ENCODE assay signal across 20 cellular contexts in genomic region chr12:103936679-103937078, GRCh38. TPM values are rescaled to one million over a fixed set of nuclear protein-coding genes. Genes with fewer than 3 reads are reported as not detected.
DNase-seq lines count a peak whose midpoint lies in the region; ATAC-seq, FAIRE-seq and TF ChIP-seq lines count a peak whose summit lies in the region.
"Had no signal": no experiment of that assay in that cellular context is flagged by ENCODE, and none has a peak within 500 bp of the region (broad histone marks: within the 10 kb centered on the region; RNA-seq: fewer than 3 reads in every experiment).

No MANE protein-coding gene starts in this region.

- no TSS peak for BruUV-seq in GM12878 (replicated peaks; lab: Mats Ljungman, UMichigan)

- peaks cover 71% of the 10 kb centered on the region for H3K36me3 Mint-ChIP-seq in activated naive CD4-positive, alpha-beta T cell treated with anti-CD3 and anti-CD28 coated beads for 36 hours (ENCODE audit: low read depth)
- peaks cover 78% of the 10 kb centered on the region for H3K36me3 Mint-ChIP-seq in activated naive CD4-positive, alpha-beta T cell treated with anti-CD3 and anti-CD28 coated beads, Interleukin-2, amount 10 ng/mL, durations not matched to agents 7 days and 5 days
- peaks cover 62% of the 10 kb centered on the region for H3K36me3 Mint-ChIP-seq in type B pancreatic cell

- H2AFZ ChIP-seq in Loucy (ENCODE audit: low read length) (no peak overlapping the region), GM12878 (ENCODE audit: control insufficient read depth, low read depth, low read length) (no peak overlapping the region)

- DNase-seq in activated naive CD4-positive, alpha-beta T cell treated with anti-CD3 and anti-CD28 coated beads for 36 hours: no peak
- no peak for DNase-seq in activated naive CD4-positive, alpha-beta T cell treated with anti-CD3 and anti-CD28 coated beads, Interleukin-2, amount 10 ng/mL, durations not matched to agents 7 days and 5 days
- DNase-seq in GM12878 (ENCODE audit: low read depth, low spot score) (no peak), type B pancreatic cell (ENCODE audit: extremely low spot score, unreplicated experiment) (no peak), HCEC 1CT (no peak), SKM-1 treated with dmso at 0.1 percent for 144 hours (lab: John Stamatoyannopoulos, UW; ENCODE audit: unreplicated experiment) (no peak)
- no peak for DNase-seq in activated effector memory CD4-positive, alpha-beta T cell treated with anti-CD3 and anti-CD28 coated beads, Interleukin-2, amount 50 U/mL, for 16 hours
- DNase-seq: ACHN; effector CD4-positive, alpha-beta T cell; KBM-7; MV-4-11; NCI-H524 treated with DMSO at 0.1 percent for 48 hours; occipital lobe; Peyer's patch; SJCRH30; T-helper 1 cell had no signal

- SMC1A ChIA-PET in GM12878 (lab: Charles Lee; ENCODE audit: uncharacterized antibody, unreplicated experiment): interaction anchor here (0.8 to 4.9 kb wide), 16 partner anchors 9 to 195 kb away, joined by 3 to 38 read pairs (median 6); partner anchors contain the start of gene TDG

- H3K27me3 Mint-ChIP-seq in activated naive CD4-positive, alpha-beta T cell treated with anti-CD3 and anti-CD28 coated beads for 36 hours (ENCODE audit: low read depth): no peaks in the 10 kb centered on the region
- no peaks in the 10 kb centered on the region for H3K27me3 Mint-ChIP-seq in activated naive CD4-positive, alpha-beta T cell treated with anti-CD3 and anti-CD28 coated beads, Interleukin-2, amount 10 ng/mL, durations not matched to agents 7 days and 5 days
- no peaks in the 10 kb centered on the region for H3K27me3 Mint-ChIP-seq in type B pancreatic cell
- H3K27me3 Mint-ChIP-seq: activated T-helper 17 cell treated with anti-CD3 and anti-CD28 coated beads, Interleukin-2, amount 50 U/mL, for 72 hours; brain had no signal

- intact Hi-C loops in activated naive CD4-positive, alpha-beta T cell treated with anti-CD3 and anti-CD28 coated beads for 36 hours (cut with micrococcal nuclease): no loop called here
- intact Hi-C loops in GM12878 (cut with micrococcal nuclease; ENCODE audit: unreplicated experiment): no loop called here

- in situ Hi-C loops in GM12878 (cut with MboI): no loop called here

- CTCF ChIA-PET in activated naive CD4-positive, alpha-beta T cell treated with anti-CD3 and anti-CD28 coated beads for 36 hours (lab: Charles Lee): interaction anchor here (0.6 to 2.2 kb wide), 6 partner anchors 9 to 289 kb away, joined by 3 to 9 read pairs (median 4); partner anchors contain the start of gene TDG
- CTCF ChIA-PET in activated naive CD4-positive, alpha-beta T cell treated with anti-CD3 and anti-CD28 coated beads, Interleukin-2, amount 10 ng/mL, durations not matched to agents 7 days and 5 days (lab: Charles Lee): interaction anchor here (1.0 to 2.8 kb wide), 4 partner anchors 8 to 173 kb away, joined by 3 to 5 read pairs (median 4); no protein-coding TSS in a partner anchor
- CTCF ChIA-PET in GM12878 (lab: Yijun Ruan, JAX): interaction anchor here (0.6 to 3.5 kb wide), 14 partner anchors 9 to 332 kb away, joined by 3 to 18 read pairs (median 4); partner anchors contain the start of gene TDG

- H3F3A ChIP-seq in Loucy (ENCODE audit: low read depth): no peaks in the 10 kb centered on the region

- TF ChIP-seq CTCF in Loucy (conservative IDR thresholded peaks at IDR 0.05; ENCODE audit: low read length) (no peak), GM12878 (IDR thresholded peaks at IDR 0.05 in 2 of 3, conservative IDR thresholded peaks at IDR 0.05 in 1 of 3; ENCODE audit: control insufficient read depth in 2 of 3, extremely low read depth in 1 of 3, insufficient read depth in 1 of 3, low read depth in 3 of 3, low read length in 3 of 3) (no peak), type B pancreatic cell (conservative IDR thresholded peaks at IDR 0.05) (no peak)

- H3K4me3 ChIP-seq in Loucy (ENCODE audit: low read length, poor library complexity, severe bottlenecking) (peak overlapping the region; percentile 97), GM12878 (peak overlapping the region; percentile 39; the same call in 1 of the 2 replicates)
- H3K4me3 ChIP-seq: BLaER1, Peyer's patch, SJCRH30 had no signal

- H3K27ac Mint-ChIP-seq in activated naive CD4-positive, alpha-beta T cell treated with anti-CD3 and anti-CD28 coated beads for 36 hours: peak overlapping the region; percentile 48
- H3K27ac Mint-ChIP-seq in activated naive CD4-positive, alpha-beta T cell treated with anti-CD3 and anti-CD28 coated beads, Interleukin-2, amount 10 ng/mL, durations not matched to agents 7 days and 5 days: no peak overlapping the region
- peak overlapping the region; percentile 41 for H3K27ac Mint-ChIP-seq in type B pancreatic cell

- RAD21 ChIA-PET in GM12878 (lab: Charles Lee; ENCODE audit: unreplicated experiment): interaction anchor here (0.7 to 2.6 kb wide), 7 partner anchors 12 to 56 kb away, joined by 3 to 13 read pairs (median 4); partner anchors contain the start of gene TDG

- no peak for TF ChIP-seq POLR2A in GM12878 (IDR thresholded peaks at IDR 0.05; ENCODE audit: low read depth, low read length)

- ATAC-seq in GM12878: peak; percentile 10
- ATAC-seq: activated T-helper 17 cell treated with anti-CD3 and anti-CD28 coated beads, Interleukin-2, amount 50 U/mL, for 72 hours had no signal

- H3K4me1 ChIP-seq in Loucy (ENCODE audit: insufficient read depth, low read length, poor library complexity, severe bottlenecking) (peaks cover 85% of the 10 kb centered on the region), GM12878 (ENCODE audit: control insufficient read depth, insufficient read depth, low read length) (peaks cover 7% of the 10 kb centered on the region; the same call in 1 of the 2 replicates)

- FAIRE-seq in GM12878 (lab: Jason Lieb, UNC): no peak

- H3K4me3 Mint-ChIP-seq in activated naive CD4-positive, alpha-beta T cell treated with anti-CD3 and anti-CD28 coated beads for 36 hours: no peak overlapping the region
- no peak overlapping the region for H3K4me3 Mint-ChIP-seq in activated naive CD4-positive, alpha-beta T cell treated with anti-CD3 and anti-CD28 coated beads, Interleukin-2, amount 10 ng/mL, durations not matched to agents 7 days and 5 days
- H3K4me3 Mint-ChIP-seq in type B pancreatic cell: no peak overlapping the region

- TF ChIP-seq RAD21 in GM12878 (IDR thresholded peaks at IDR 0.05; ENCODE audit: insufficient read depth, low read depth, low read length): no peak

- H3K9ac ChIP-seq in Loucy (ENCODE audit: low read depth, low read length, poor library complexity, severe bottlenecking) (peak overlapping the region; percentile 48), GM12878 (ENCODE audit: control insufficient read depth, insufficient read depth, low read length) (no peak overlapping the region)
- H3K9ac ChIP-seq: BLaER1 had no signal

- TF ChIP-seq EP300 in GM12878 (IDR thresholded peaks at IDR 0.05; ENCODE audit: borderline replicate concordance in 1 of 2, control insufficient read depth in 1 of 2, low read depth in 2 of 2, low read length in 2 of 2): no peak

- WGBS in GM12878 (ENCODE audit: insufficient coverage, insufficient replicate concordance, low lambda C conversion rate, missing lambda C conversion rate): 98% methylated on average over 3 of the region's 3 CpGs

- peaks cover 98% of the 10 kb centered on the region for H4K20me1 ChIP-seq in Loucy (ENCODE audit: insufficient read depth, low read length, poor library complexity, severe bottlenecking)
- peaks cover 3% of the 10 kb centered on the region; the same call in 1 of the 2 replicates for H4K20me1 ChIP-seq in GM12878 (ENCODE audit: control insufficient read depth, insufficient read depth)

- H3K36me3 ChIP-seq in Loucy (ENCODE audit: insufficient read depth, low read length) (peaks cover 93% of the 10 kb centered on the region), GM12878 (ENCODE audit: control insufficient read depth in 2 of 2, insufficient read depth in 2 of 2, low read length in 1 of 2) (peaks cover 13 to 56% of the 10 kb centered on the region in 2 experiments)

- H3K9me3 ChIP-seq in Loucy (ENCODE audit: insufficient read depth, low read depth, low read length) (no peaks in the 10 kb centered on the region), GM12878 (replicated peaks; ENCODE audit: control insufficient read depth, insufficient read depth, low read length) (no peaks in the 10 kb centered on the region)
- H3K9me3 ChIP-seq: BLaER1, Peyer's patch, SJCRH30 had no signal

- no peaks in the 10 kb centered on the region for H3K9me2 ChIP-seq in Loucy (replicated peaks; ENCODE audit: low read depth, low read length)

- H3K9me3 Mint-ChIP-seq in activated naive CD4-positive, alpha-beta T cell treated with anti-CD3 and anti-CD28 coated beads for 36 hours: no peaks in the 10 kb centered on the region
- no peaks in the 10 kb centered on the region for H3K9me3 Mint-ChIP-seq in activated naive CD4-positive, alpha-beta T cell treated with anti-CD3 and anti-CD28 coated beads, Interleukin-2, amount 10 ng/mL, durations not matched to agents 7 days and 5 days
- no peaks in the 10 kb centered on the region for H3K9me3 Mint-ChIP-seq in type B pancreatic cell
- H3K9me3 Mint-ChIP-seq: activated T-helper 17 cell treated with anti-CD3 and anti-CD28 coated beads, Interleukin-2, amount 50 U/mL, for 72 hours; brain had no signal

- no peak overlapping the region for H3K27ac ChIP-seq in GM12878 (ENCODE audit: control insufficient read depth, insufficient read depth)
- H3K27ac ChIP-seq: BLaER1, Peyer's patch, SJCRH30 had no signal

- peak overlapping the region; percentile 95 for H3K4me2 ChIP-seq in Loucy (ENCODE audit: low read depth, low read length, poor library complexity, severe bottlenecking)
- H3K4me2 ChIP-seq in GM12878 (ENCODE audit: control insufficient read depth, insufficient read depth): peak overlapping the region; percentile 49
- H3K4me2 ChIP-seq: BLaER1 had no signal

- POLR2A ChIA-PET in GM12878 (lab: Charles Lee): interaction anchor here (1.2 to 2.9 kb wide), 4 partner anchors 8 to 29 kb away, joined by 3 to 15 read pairs (median 6); partner anchors contain the start of gene TDG

- H3K79me2 ChIP-seq in Loucy (ENCODE audit: insufficient read depth, low read length) (peaks cover 99% of the 10 kb centered on the region), GM12878 (ENCODE audit: control insufficient read depth, insufficient read depth, low read length) (peaks cover 70% of the 10 kb centered on the region)

- H3K27me3 ChIP-seq in Loucy (ENCODE audit: insufficient read depth, low read length, poor library complexity, severe bottlenecking) (no peaks in the 10 kb centered on the region), GM12878 (replicated peaks in 1 of 2; ENCODE audit: control insufficient read depth in 2 of 2, insufficient read depth in 2 of 2, low read length in 1 of 2) (no peaks in the 10 kb centered on the region)
- H3K27me3 ChIP-seq: BLaER1, Peyer's patch, SJCRH30 had no signal

- H3K4me1 Mint-ChIP-seq in activated naive CD4-positive, alpha-beta T cell treated with anti-CD3 and anti-CD28 coated beads for 36 hours (ENCODE audit: low read depth): peaks cover 71% of the 10 kb centered on the region
- H3K4me1 Mint-ChIP-seq in activated naive CD4-positive, alpha-beta T cell treated with anti-CD3 and anti-CD28 coated beads, Interleukin-2, amount 10 ng/mL, durations not matched to agents 7 days and 5 days: peaks cover 58% of the 10 kb centered on the region
- peaks cover 34% of the 10 kb centered on the region for H3K4me1 Mint-ChIP-seq in type B pancreatic cell (ENCODE audit: unreplicated experiment)

RNA-seq across cellular contexts. Expression of gene HSP90B1, which starts 6.5 kb away (rescaled TPM):
- total RNA-seq in activated naive CD4-positive, alpha-beta T cell treated with anti-CD3 and anti-CD28 coated beads for 36 hours: 100 to 1,000 TPM; 392 to 418 TPM
- 492 and 493 TPM in 2 replicates for total RNA-seq in GM12878 (2013; cell fraction: nucleolus; rRNA removed)
- 298 and 306 TPM in 2 replicates for total RNA-seq in GM12878 (2014; rRNA removed)
- 644 and 702 TPM in 2 replicates for total RNA-seq in GM12878 (2014; rRNA removed; fragmentation: Illumina TruSeq; extraction: Trizol)
- total RNA-seq in GM12878 (2021): 511 and 557 TPM in 2 replicates
- polyA plus RNA-seq in GM12878 (2011; ENCODE audit: low read depth): 428 TPM
- 443 and 639 TPM in 2 replicates for polyA plus RNA-seq in GM12878 (2011; rRNA removed)
- 135 and 136 TPM in 2 replicates for polyA plus RNA-seq in GM12878 (2011; cell fraction: cytosol; rRNA removed)
- 477 and 595 TPM in 2 replicates for polyA plus RNA-seq in GM12878 (2011; cell fraction: nucleus; rRNA removed)
- 568 and 601 TPM in 2 replicates for polyA plus RNA-seq in GM12878 (2012)
- 715 and 780 TPM in 2 replicates for polyA plus RNA-seq in GM12878 (2014; fragmentation: Illumina TruSeq; extraction: Trizol)
- 100 to 1,000 TPM; 254 to 414 TPM for polyA plus RNA-seq in GM12878 (2014; fragmentation: Nextera tagmentation; extraction: Ambion mirVana)
- polyA plus RNA-seq in GM12878 (2014; rRNA removed): 495 and 564 TPM in 2 replicates
- polyA plus RNA-seq in GM12878 (2016; fragmentation: Nextera tagmentation; extraction: Ambion mirVana): 100 to 1,000 TPM; 936 to 968 TPM
- polyA minus RNA-seq in GM12878 (2011; rRNA and poly(A)+ RNA removed): 148 and 211 TPM in 2 replicates
- polyA minus RNA-seq in GM12878 (2011; cell fraction: cytosol; rRNA and poly(A)+ RNA removed): 90.8 and 99.4 TPM in 2 replicates
- polyA minus RNA-seq in GM12878 (2011; cell fraction: nucleus; rRNA and poly(A)+ RNA removed): 145 and 205 TPM in 2 replicates
- 832 and 967 TPM in 2 replicates for total RNA-seq in type B pancreatic cell (ENCODE audit: low replicate concordance)

RNA-seq across cellular contexts. Expression of gene TDG, which starts 29.0 kb away (rescaled TPM):
- 10 to 100 TPM; 18.0 to 19.3 TPM for total RNA-seq in activated naive CD4-positive, alpha-beta T cell treated with anti-CD3 and anti-CD28 coated beads for 36 hours
- total RNA-seq in GM12878 (2013; cell fraction: nucleolus; rRNA removed): 63.4 and 64.9 TPM in 2 replicates
- total RNA-seq in GM12878 (2014; rRNA removed): 47.5 and 57.8 TPM in 2 replicates
- total RNA-seq in GM12878 (2014; rRNA removed; fragmentation: Illumina TruSeq; extraction: Trizol): 53.7 and 56.3 TPM in 2 replicates
- 46.7 and 51.9 TPM in 2 replicates for total RNA-seq in GM12878 (2021)
- 15.8 TPM for polyA plus RNA-seq in GM12878 (2011; ENCODE audit: low read depth)
- polyA plus RNA-seq in GM12878 (2011; rRNA removed): 47.5 and 72.3 TPM in 2 replicates
- polyA plus RNA-seq in GM12878 (2011; cell fraction: cytosol; rRNA removed): 17.1 and 17.3 TPM in 2 replicates
- 58.2 and 62.0 TPM in 2 replicates for polyA plus RNA-seq in GM12878 (2011; cell fraction: nucleus; rRNA removed)
- polyA plus RNA-seq in GM12878 (2012): 24.3 and 25.7 TPM in 2 replicates
- 63.6 and 70.5 TPM in 2 replicates for polyA plus RNA-seq in GM12878 (2014; fragmentation: Illumina TruSeq; extraction: Trizol)
- 10 to 100 TPM; 29.7 to 33.7 TPM for polyA plus RNA-seq in GM12878 (2014; fragmentation: Nextera tagmentation; extraction: Ambion mirVana)
- polyA plus RNA-seq in GM12878 (2014; rRNA removed): 44.0 and 50.5 TPM in 2 replicates
- polyA plus RNA-seq in GM12878 (2016; fragmentation: Nextera tagmentation; extraction: Ambion mirVana): 10 to 100 TPM; 63.2 to 68.8 TPM
- 21.7 and 30.6 TPM in 2 replicates for polyA minus RNA-seq in GM12878 (2011; rRNA and poly(A)+ RNA removed)
- 14.6 and 15.5 TPM in 2 replicates for polyA minus RNA-seq in GM12878 (2011; cell fraction: cytosol; rRNA and poly(A)+ RNA removed)
- polyA minus RNA-seq in GM12878 (2011; cell fraction: nucleus; rRNA and poly(A)+ RNA removed): 17.8 and 21.0 TPM in 2 replicates
- 40.1 and 43.6 TPM in 2 replicates for total RNA-seq in type B pancreatic cell (ENCODE audit: low replicate concordance)
